Comparison of ENCODE assay signal across 7 cellular contexts in the genomic region with DNA sequence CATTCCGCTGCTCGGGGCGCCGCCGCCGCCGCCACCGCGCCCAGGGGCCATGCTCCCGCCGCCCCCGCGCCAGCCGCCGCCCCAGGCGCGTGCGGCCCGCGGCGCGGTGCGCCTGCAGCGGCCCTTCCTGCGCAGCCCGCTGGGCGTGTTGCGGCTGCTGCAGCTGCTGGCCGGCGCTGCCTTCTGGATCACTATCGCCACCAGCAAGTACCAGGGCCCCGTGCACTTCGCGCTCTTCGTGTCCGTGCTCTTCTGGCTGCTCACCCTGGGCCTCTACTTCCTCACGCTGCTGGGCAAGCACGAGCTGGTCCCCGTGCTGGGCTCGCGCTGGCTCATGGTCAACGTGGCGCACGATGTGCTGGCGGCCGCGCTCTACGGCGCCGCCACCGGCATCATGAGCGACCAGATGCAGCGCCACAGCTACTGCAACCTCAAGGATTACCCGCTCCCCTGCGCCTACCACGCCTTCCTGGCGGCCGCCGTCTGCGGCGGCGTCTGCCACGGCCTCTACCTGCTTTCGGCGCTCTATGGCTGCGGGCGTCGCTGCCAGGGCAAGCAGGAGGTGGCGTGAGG. TPM values are rescaled to one million over a fixed set of nuclear protein-coding genes. Genes with fewer than 3 reads are reported as not detected.
A peak's percentile ranks its signal among the peaks of the same experiment; 100 is the strongest.
DNase-seq lines count a peak whose midpoint lies in the region; ATAC-seq and TF ChIP-seq lines count a peak whose summit lies in the region.

No MANE protein-coding gene starts in this region.

- H3K27me3 ChIP-seq in HCT116 (ENCODE audit: insufficient read depth, low read length) (no peaks in the 10 kb centered on the region), layer of hippocampus (ENCODE audit: control insufficient read depth, insufficient read depth, low read length) (no peaks in the 10 kb centered on the region)

- H3K4me1 Mint-ChIP-seq in WTC11 = peaks cover 52% of the 10 kb centered on the region

- H3K79me2 ChIP-seq in HCT116 (ENCODE audit: insufficient read depth, low read length) = peaks cover 26% of the 10 kb centered on the region; the same call in 1 of the 2 replicates

- CTCF ChIA-PET in HCT116 (lab: Charles Lee) (interaction anchor here (0.6 to 2.6 kb wide), 7 partner anchors 10 to 83 kb away, joined by 3 to 16 read pairs (median 5); a partner anchor contains a TSS), WTC11 (lab: Charles Lee) (interaction anchor here (0.9 to 4.7 kb wide), 12 partner anchors 9 to 148 kb away, joined by 3 to 45 read pairs (median 10); a partner anchor contains a TSS)

- TF ChIP-seq CTCF in GM12874 (IDR thresholded peaks at IDR 0.05; ENCODE audit: insufficient read depth, low read depth, low read length) = peak; percentile 55
- TF ChIP-seq CTCF in HCT116 (IDR thresholded peaks at IDR 0.05 in 2 of 3, conservative IDR thresholded peaks at IDR 0.05 in 1 of 3; ENCODE audit: borderline replicate concordance in 1 of 3, insufficient read depth in 1 of 3, low read depth in 2 of 3, low read length in 2 of 3) = no peak
- TF ChIP-seq CTCF in NB4 (IDR thresholded peaks at IDR 0.05; ENCODE audit: low read depth, low read length) = peak; percentile 25
- TF ChIP-seq CTCF in WTC11 (IDR thresholded peaks at IDR 0.05) = no peak
- TF ChIP-seq CTCF in coronary artery (IDR thresholded peaks at IDR 0.05) = no peak

- peak overlapping the region; percentile 76 for H3K4me2 ChIP-seq in HCT116 (ENCODE audit: low read length)

- peaks cover 3% of the 10 kb centered on the region; the same call in 1 of the 2 replicates for H3K27me3 Mint-ChIP-seq in WTC11 (ENCODE audit: low read depth)

- H3K27ac ChIP-seq in HCT116 (ENCODE audit: low read depth, low read length) (peak overlapping the region; percentile 99), coronary artery (peak overlapping the region; percentile 93 to 96), layer of hippocampus (ENCODE audit: low read depth, low read length) (peak overlapping the region; percentile 86)

- DNase-seq in HCT116 (ENCODE audit: low read depth, low spot score) (no peak), NB4 (ENCODE audit: low read depth) (peak; percentile 89), WTC11 (ENCODE audit: low spot score) (peak; percentile 67), coronary artery (ENCODE audit: low spot score) (peak; percentile 83)
- peak; percentile 38 for DNase-seq in stimulated activated CD4-positive, alpha-beta T cell treated with anti-CD3 and anti-CD28 coated beads, Interleukin-1b, Interleukin-23, amount 100 ng/mL, for 4 hours (ENCODE audit: low read depth in 2 of 2)

- POLR2A ChIA-PET in HCT116 (lab: Charles Lee) (interaction anchor here (1.4 to 2.3 kb wide), 3 partner anchors 10 to 27 kb away, joined by 7 to 12 read pairs (median 7); a partner anchor contains a TSS), WTC11 (lab: Charles Lee) (interaction anchor here (0.6 to 3.0 kb wide), 10 partner anchors 9 to 151 kb away, joined by 3 to 27 read pairs (median 4); a partner anchor contains a TSS)

- intact Hi-C loops in HCT116 (cut with micrococcal nuclease) = no loop called here

- H3K4me1 ChIP-seq in HCT116 (ENCODE audit: control insufficient read depth in 1 of 2, insufficient read depth in 2 of 2, low read length in 2 of 2) = peaks cover 32 to 52% of the 10 kb centered on the region in 2 experiments

- TF ChIP-seq POLR2A in HCT116 (IDR thresholded peaks at IDR 0.05; ENCODE audit: borderline replicate concordance, extremely low read depth, insufficient read depth, insufficient read length) = peak; percentile 62
- peak; percentile 40 for TF ChIP-seq POLR2A in NB4 (IDR thresholded peaks at IDR 0.05; ENCODE audit: extremely low read depth, insufficient read length)

- H3K4me3 Mint-ChIP-seq in WTC11 = peak overlapping the region; percentile 98

- H3K9me3 ChIP-seq in HCT116 (ENCODE audit: control insufficient read depth in 1 of 2, insufficient read depth in 1 of 2, low read depth in 1 of 2, low read length in 2 of 2) = no peaks in the 10 kb centered on the region

- TF ChIP-seq RAD21 in HCT116 (IDR thresholded peaks at IDR 0.05; ENCODE audit: low read depth) = no peak

- peaks cover 0 to 12% of the 10 kb centered on the region in 2 experiments; a peak in 2 of 4 replicates for H3K36me3 ChIP-seq in HCT116 (ENCODE audit: control insufficient read depth in 1 of 2, insufficient read depth in 2 of 2, low read length in 2 of 2)

- no peak overlapping the region for H2AFZ ChIP-seq in HCT116 (ENCODE audit: low read depth, low read length, poor library complexity, severe bottlenecking)

- no peaks in the 10 kb centered on the region for H3K9me2 ChIP-seq in HCT116 (ENCODE audit: insufficient read depth)

- peak overlapping the region; percentile 97 for H3K27ac Mint-ChIP-seq in WTC11

- H3K36me3 Mint-ChIP-seq in WTC11 = peaks cover 8% of the 10 kb centered on the region

- H3K4me3 ChIP-seq in HCT116 (replicated peaks in 1 of 2; ENCODE audit: low read depth in 1 of 2, low read length in 2 of 2) (peak overlapping the region; percentile 72 to 81), NB4 (ENCODE audit: low read depth, low read length) (peak overlapping the region; percentile 77), coronary artery (peak overlapping the region; percentile 81)

- BruUV-seq in HCT116 (replicated peaks; lab: Mats Ljungman, UMichigan) = no TSS peak

- H3K9me3 Mint-ChIP-seq in WTC11 = no peaks in the 10 kb centered on the region

- RAD21 ChIA-PET in HCT116 (lab: Charles Lee; ENCODE audit: low non-redundant PET in 1 of 2, low total read pairs in 2 of 2, uncharacterized antibody in 2 of 2, unreplicated experiment in 2 of 2) = no interaction called here

- ATAC-seq in HCT116 (peak; percentile 52), WTC11 (peak; percentile 14)

- H4K20me1 ChIP-seq in HCT116 (ENCODE audit: insufficient read depth) = no peaks in the 10 kb centered on the region

- H3K9ac ChIP-seq in HCT116 (ENCODE audit: low read length) = peak overlapping the region; percentile 94

TF ChIP-seq in HCT116, 20 proteins besides CTCF, POLR2A, EP300 and RAD21:
- TF ChIP-seq, protein P1, sequence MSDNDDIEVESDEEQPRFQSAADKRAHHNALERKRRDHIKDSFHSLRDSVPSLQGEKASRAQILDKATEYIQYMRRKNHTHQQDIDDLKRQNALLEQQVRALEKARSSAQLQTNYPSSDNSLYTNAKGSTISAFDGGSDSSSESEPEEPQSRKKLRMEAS (IDR thresholded peaks at IDR 0.05) = peak; percentile 97
- TF ChIP-seq ZFX (IDR thresholded peaks at IDR 0.05) = peak; percentile 93
- TF ChIP-seq TCF7L2 (IDR thresholded peaks at IDR 0.05; ENCODE audit: borderline replicate concordance, extremely low read depth, insufficient read depth, insufficient read length) = peak; percentile 35
- peak; percentile 20; the same call in 1 of the 2 replicates for TF ChIP-seq SP1 (IDR thresholded peaks at IDR 0.05; ENCODE audit: low read depth)
- TF ChIP-seq POLR2AphosphoS5 (IDR thresholded peaks at IDR 0.05; ENCODE audit: low read depth, low read length) = peak; percentile 90
- TF ChIP-seq SIN3A (IDR thresholded peaks at IDR 0.05; ENCODE audit: low read depth) = peak; percentile 78
- TF ChIP-seq ELF1 (IDR thresholded peaks at IDR 0.05; ENCODE audit: borderline replicate concordance, low read depth) = no peak
- no peak for TF ChIP-seq JUND (IDR thresholded peaks at IDR 0.05)
TF ChIP-seq in HCT116: peak in this region for 6.

TF ChIP-seq in WTC11, 78 proteins besides CTCF, POLR2A, EP300 and RAD21 (continues in another document):
- TF ChIP-seq, protein P2, sequence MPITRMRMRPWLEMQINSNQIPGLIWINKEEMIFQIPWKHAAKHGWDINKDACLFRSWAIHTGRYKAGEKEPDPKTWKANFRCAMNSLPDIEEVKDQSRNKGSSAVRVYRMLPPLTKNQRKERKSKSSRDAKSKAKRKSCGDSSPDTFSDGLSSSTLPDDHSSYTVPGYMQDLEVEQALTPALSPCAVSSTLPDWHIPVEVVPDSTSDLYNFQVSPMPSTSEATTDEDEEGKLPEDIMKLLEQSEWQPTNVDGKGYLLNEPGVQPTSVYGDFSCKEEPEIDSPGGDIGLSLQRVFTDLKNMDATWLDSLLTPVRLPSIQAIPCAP (CRISPR knock-in tag; IDR thresholded peaks at IDR 0.05) = peak; percentile 74
- TF ChIP-seq, protein P3, sequence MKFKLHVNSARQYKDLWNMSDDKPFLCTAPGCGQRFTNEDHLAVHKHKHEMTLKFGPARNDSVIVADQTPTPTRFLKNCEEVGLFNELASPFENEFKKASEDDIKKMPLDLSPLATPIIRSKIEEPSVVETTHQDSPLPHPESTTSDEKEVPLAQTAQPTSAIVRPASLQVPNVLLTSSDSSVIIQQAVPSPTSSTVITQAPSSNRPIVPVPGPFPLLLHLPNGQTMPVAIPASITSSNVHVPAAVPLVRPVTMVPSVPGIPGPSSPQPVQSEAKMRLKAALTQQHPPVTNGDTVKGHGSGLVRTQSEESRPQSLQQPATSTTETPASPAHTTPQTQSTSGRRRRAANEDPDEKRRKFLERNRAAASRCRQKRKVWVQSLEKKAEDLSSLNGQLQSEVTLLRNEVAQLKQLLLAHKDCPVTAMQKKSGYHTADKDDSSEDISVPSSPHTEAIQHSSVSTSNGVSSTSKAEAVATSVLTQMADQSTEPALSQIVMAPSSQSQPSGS (CRISPR knock-in tag; IDR thresholded peaks at IDR 0.05; ENCODE audit: borderline replicate concordance, low read depth) = 0 out of 2 replicates have a peak, but pooled peaks have one; percentile 36
- peak; percentile 40; the same call in 1 of the 2 replicates for TF ChIP-seq TEAD1 (CRISPR knock-in tag; IDR thresholded peaks at IDR 0.05)
- TF ChIP-seq, protein P4, sequence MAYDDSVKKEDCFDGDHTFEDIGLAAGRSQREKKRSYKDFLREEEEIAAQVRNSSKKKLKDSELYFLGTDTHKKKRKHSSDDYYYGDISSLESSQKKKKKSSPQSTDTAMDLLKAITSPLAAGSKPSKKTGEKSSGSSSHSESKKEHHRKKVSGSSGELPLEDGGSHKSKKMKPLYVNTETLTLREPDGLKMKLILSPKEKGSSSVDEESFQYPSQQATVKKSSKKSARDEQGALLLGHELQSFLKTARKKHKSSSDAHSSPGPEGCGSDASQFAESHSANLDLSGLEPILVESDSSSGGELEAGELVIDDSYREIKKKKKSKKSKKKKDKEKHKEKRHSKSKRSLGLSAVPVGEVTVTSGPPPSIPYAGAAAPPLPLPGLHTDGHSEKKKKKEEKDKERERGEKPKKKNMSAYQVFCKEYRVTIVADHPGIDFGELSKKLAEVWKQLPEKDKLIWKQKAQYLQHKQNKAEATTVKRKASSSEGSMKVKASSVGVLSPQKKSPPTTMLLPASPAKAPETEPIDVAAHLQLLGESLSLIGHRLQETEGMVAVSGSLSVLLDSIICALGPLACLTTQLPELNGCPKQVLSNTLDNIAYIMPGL (CRISPR knock-in tag; IDR thresholded peaks at IDR 0.05) = peak; percentile 87
- TF ChIP-seq SOX15 (CRISPR knock-in tag; IDR thresholded peaks at IDR 0.05) = no peak

RNA-seq across cellular contexts. Expression of a gene that starts 0.4 kb away (rescaled TPM):
- total RNA-seq in HCT116 (2021; ENCODE audit: unreplicated experiment) = 36.1 TPM
- 21.0 and 25.9 TPM in 2 replicates for polyA plus RNA-seq in HCT116 (2012)
- total RNA-seq in WTC11 (2021) = 36.8 to 37.7 TPM (median 36.9 TPM) in 3 replicates

RNA-seq across cellular contexts. Expression of a gene that starts 23.0 kb away (rescaled TPM):
- total RNA-seq in HCT116 (2021; ENCODE audit: unreplicated experiment) (28.4 TPM), WTC11 (2021) (23.2 to 26.9 TPM (median 26.0 TPM) in 3 replicates)
- 12.8 and 15.3 TPM in 2 replicates for polyA plus RNA-seq in HCT116 (2012)

RNA-seq across cellular contexts. Expression of a gene that starts 26.9 kb away (rescaled TPM):
- total RNA-seq in HCT116 (2021; ENCODE audit: unreplicated experiment) = 26.7 TPM
- polyA plus RNA-seq in HCT116 (2012) = 37.1 and 59.0 TPM in 2 replicates
- 8.1 to 9.8 TPM (median 9.0 TPM) in 3 replicates for total RNA-seq in WTC11 (2021)

RNA-seq across cellular contexts. Expression of a gene that starts 57.9 kb away (rescaled TPM):
- total RNA-seq in HCT116 (2021; ENCODE audit: unreplicated experiment) (not detected), WTC11 (2021) (2.4 to 3.5 TPM (median 3.1 TPM) in 3 replicates)
- polyA plus RNA-seq in HCT116 (2012) = 0.09 TPM in 1 of 2 replicates, not detected in the other

Comparison
In these comparisons a context has a peak if more than half of its experiments do, and no peak if none do; other contexts are left out.
1. CTCF ChIP-seq: peak in GM12874 (single experiment) and NB4 (single experiment); none in HCT116 (0 of 3), WTC11 (single experiment) and coronary artery (single experiment).
2. Peak in every context shown above with its lines, with median percentiles within 50 percentile points of each other: H3K27ac ChIP-seq and H3K4me3 ChIP-seq.